ENCODE assay signal across 9 cellular contexts in genomic region chr19:17762505-17763229, GRCh38. TPM values are rescaled to one million over a fixed set of nuclear protein-coding genes. Genes with fewer than 3 reads are reported as not detected.
DNase-seq lines count a peak whose midpoint lies in the region; ATAC-seq, FAIRE-seq and TF ChIP-seq lines count a peak whose summit lies in the region.
"Had no signal": no experiment of that assay in that cellular context is flagged by ENCODE, and none has a peak within 500 bp of the region (broad histone marks: within the 10 kb centered on the region; RNA-seq: fewer than 3 reads in every experiment).

No MANE protein-coding gene starts in this region.

- H3K27ac Mint-ChIP-seq in brain: peak overlapping the region in 4 of 5 experiments; percentile 29 to 96 (median 86)
- peak overlapping the region; percentile 94 for H3K27ac Mint-ChIP-seq in neural crest cell (ENCODE audit: unreplicated experiment)

- intact Hi-C loops in heart right ventricle (cut with DNase I): loop anchor here in 4 of 10 donors (5.0 to 10.0 kb wide), 3 partner anchors 55 to 308 kb away; no protein-coding TSS in a partner anchor

- 55 to 70% methylated on average over 17 of the region's 17 CpGs for WGBS in heart right ventricle, 2 donors

- H3K36me3 ChIP-seq in heart right ventricle: peaks cover 0 to 13% (median 0%) of the 10 kb centered on the region in 9 donors

- peaks cover 0 to 13% (median 6%) of the 10 kb centered on the region in 9 donors for H3K4me1 ChIP-seq in heart right ventricle

- TF ChIP-seq CTCF in brain (conservative IDR thresholded peaks at IDR 0.05) (no peak), neural crest cell (conservative IDR thresholded peaks at IDR 0.05) (no peak), heart right ventricle (IDR thresholded peaks at IDR 0.05) (no peak)

- no peak for DNase-seq in GM19239 (ENCODE audit: insufficient read length, low spot score)
- peak; percentile 37 for DNase-seq in NCI-H2196 treated with DMSO at 0.1 percent for 48 hours (lab: John Stamatoyannopoulos, UW; ENCODE audit: unreplicated experiment)
- peak; percentile 71 for DNase-seq in neural crest cell (ENCODE audit: low read depth, low spot score)
- no peak for DNase-seq in DMS153 (lab: John Stamatoyannopoulos, UW)
- no peak for DNase-seq in heart right ventricle

- H3K27me3 ChIP-seq in heart right ventricle: peaks cover 0 to 10% (median 0%) of the 10 kb centered on the region in 7 donors

- H3K27ac ChIP-seq in heart right ventricle: no peak overlapping the region
- H3K27ac ChIP-seq: HL-60 had no signal

- H3K36me3 Mint-ChIP-seq in brain (peaks cover 68% of the 10 kb centered on the region), neural crest cell (ENCODE audit: low read depth) (no peaks in the 10 kb centered on the region)

- H3K4me3 ChIP-seq in heart right ventricle: no peak overlapping the region

- H3K9me3 ChIP-seq in heart right ventricle: no peaks in the 10 kb centered on the region

- no peak for ATAC-seq in GM19328 (IDR thresholded peaks at IDR 0.05; ENCODE audit: unreplicated experiment)
- no peak for ATAC-seq in heart right ventricle

- H3K9me3 Mint-ChIP-seq in brain: peaks cover 0 to 9% (median 2%) of the 10 kb centered on the region in 5 experiments
- peaks cover 5% of the 10 kb centered on the region for H3K9me3 Mint-ChIP-seq in neural crest cell

- H3K4me1 Mint-ChIP-seq in brain (peaks cover 17% of the 10 kb centered on the region), neural crest cell (peaks cover 15% of the 10 kb centered on the region)

- peak; percentile 60 for FAIRE-seq in GM19239 (lab: Jason Lieb, UNC)

- H3K4me3 Mint-ChIP-seq in brain (peak overlapping the region in 3 of 5 experiments; percentile 37 to 68 (median 58)), neural crest cell (peak overlapping the region; percentile 52)

- H3K27me3 Mint-ChIP-seq in brain (no peaks in the 10 kb centered on the region), neural crest cell (ENCODE audit: low read depth) (no peaks in the 10 kb centered on the region)

RNA-seq across cellular contexts. Expression of gene FCHO1, which starts 11.4 kb away (rescaled TPM):
- polyA plus RNA-seq in brain (ENCODE audit: insufficient read depth, low read depth, low replicate concordance) (18.4 TPM), heart right ventricle (under 1 TPM; 0.44 to 0.61 TPM)
- total RNA-seq in neural crest cell (10.8 and 12.2 TPM in 2 replicates), heart right ventricle (1 to 10 TPM in 4 of 10 donors, under 1 TPM in 6; 0.21 to 2.6 (median 0.83) TPM)

RNA-seq across cellular contexts. Expression of gene B3GNT3, which starts 32.3 kb away (rescaled TPM):
- polyA plus RNA-seq in brain (ENCODE audit: insufficient read depth, low read depth, low replicate concordance): not detected
- not detected in 2 replicates for total RNA-seq in neural crest cell
- not detected for total RNA-seq in heart right ventricle
- not detected for polyA plus RNA-seq in heart right ventricle
- total RNA-seq: skeletal muscle tissue had no signal

RNA-seq across cellular contexts. Expression of gene MAP1S, which starts 43.4 kb away (rescaled TPM):
- 102 TPM for polyA plus RNA-seq in brain (ENCODE audit: insufficient read depth, low read depth, low replicate concordance)
- total RNA-seq in neural crest cell: 91.8 and 93.4 TPM in 2 replicates
- 10 to 100 TPM; 20.7 to 48.7 (median 27.1) TPM for total RNA-seq in heart right ventricle
- polyA plus RNA-seq in heart right ventricle: 10 to 100 TPM; 20.4 to 25.7 TPM

RNA-seq across cellular contexts. Expression of gene INSL3, which starts 58.7 kb away (rescaled TPM):
- 0.66 TPM for polyA plus RNA-seq in brain (ENCODE audit: insufficient read depth, low read depth, low replicate concordance)
- total RNA-seq in neural crest cell: not detected in 2 replicates
- total RNA-seq in heart right ventricle: not detected
- polyA plus RNA-seq in heart right ventricle: under 1 TPM in 1 of 2 donors, not detected in 1; 0.04 TPM
- total RNA-seq: skeletal muscle tissue had no signal

Comparison
In these comparisons a context has a peak if more than half of its experiments do, and no peak if none do; other contexts are left out.
1. DNase-seq: peak in NCI-H2196 treated with DMSO at 0.1 percent for 48 hours (single experiment) and neural crest cell (single experiment); none in GM19239 (single experiment), DMS153 (single experiment) and heart right ventricle (0 of 2).